In the genomic region with DNA sequence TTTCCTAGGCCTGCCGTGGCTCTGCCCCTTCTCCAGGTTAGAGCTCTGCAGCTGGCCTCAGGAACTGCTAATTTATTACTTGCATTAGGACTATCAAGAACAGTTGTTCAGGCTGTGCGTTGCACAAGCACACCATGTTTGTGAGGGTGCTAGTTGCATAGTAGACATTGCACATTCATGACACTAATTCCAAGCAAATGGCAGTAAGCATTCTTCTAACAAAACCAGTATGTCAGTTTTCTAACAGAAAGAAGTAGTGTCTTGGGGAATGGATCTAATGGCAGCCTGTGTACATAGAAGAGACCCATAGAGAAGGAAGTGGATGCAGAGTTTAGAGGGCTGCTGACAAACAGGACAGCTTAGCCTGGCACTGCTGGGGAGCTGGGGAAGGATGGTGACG, we compare ENCODE assay signal across 41 cellular contexts.
"Had no signal": no experiment of that assay in that cellular context is flagged by ENCODE, and none has a peak within 500 bp of the region (broad histone marks: within the 10 kb centered on the region; RNA-seq: fewer than 3 reads in every experiment).

No MANE protein-coding gene starts in this region.

- H3K9me3 ChIP-seq: adrenal gland, body of pancreas, breast epithelium had no signal

- H3K36me3 ChIP-seq: adrenal gland, brain microvascular endothelial cell, breast epithelium, cardiac muscle cell, WERI-Rb-1 had no signal

- H3K27me3 Mint-ChIP-seq: activated naive CD8-positive, alpha-beta T cell treated with anti-CD3 and anti-CD28 coated beads for 36 hours had no signal

- H3K9me3 Mint-ChIP-seq: activated CD4-positive, alpha-beta T cell treated with anti-CD3 and anti-CD28 coated beads, Interleukin-2, amount 10 ng/mL, durations not matched to agents 7 days and 5 days; activated CD8-positive, alpha-beta T cell treated with anti-CD3 and anti-CD28 coated beads for 36 hours; activated naive CD4-positive, alpha-beta T cell treated with anti-CD3 and anti-CD28 coated beads for 36 hours; activated naive CD4-positive, alpha-beta T cell treated with anti-CD3 and anti-CD28 coated beads, Interleukin-2, amount 50 U/mL, for 72 hours; activated naive CD8-positive, alpha-beta T cell treated with anti-CD3 and anti-CD28 coated beads for 36 hours; activated T-cell treated with anti-CD3 and anti-CD28 coated beads, Interleukin-2, amount 50 U/mL, for 4 hours; activated T-cell treated with anti-CD3 and anti-CD28 coated beads, Interleukin-2, amount 50 U/mL, for 72 hours; activated T-helper 1 cell treated with anti-CD3 and anti-CD28 coated beads, Interleukin-12 subunit alpha, Interleukin-12 subunit beta, Interleukin-2, Interleukin-4 antibody, amounts not matched to agents 30 ng/mL and 10 ng/mL and 1 ng/mL, durations not matched to agents 14 hours and 24 hours and 36 hours; activated T-helper 17 cell treated with anti-CD3 and anti-CD28 coated beads, Interleukin-2, amount 50 U/mL, for 72 hours; central memory CD8-positive, alpha-beta T cell; T-helper 1 cell treated with Interleukin-12 subunit alpha and Interleukin-12 subunit beta and Interleukin-4 antibody, amounts not matched to agents 30 μg/mL and 1 μg/mL, for 36 hours; T-helper 2 cell treated with Interferon-gamma antibody and Interleukin-4, amounts not matched to agents 5 μg/mL and 100 μg/mL, for 36 hours; WTC11 had no signal

- H3K27me3 ChIP-seq: adrenal gland, body of pancreas, brain microvascular endothelial cell, breast epithelium, cardiac muscle cell had no signal

- H3K4me3 ChIP-seq: adrenal gland, body of pancreas, breast epithelium, cardiac muscle cell had no signal

- H3K4me3 Mint-ChIP-seq: activated CD4-positive, alpha-beta T cell treated with anti-CD3 and anti-CD28 coated beads for 36 hours; activated CD4-positive, alpha-beta T cell treated with anti-CD3 and anti-CD28 coated beads, Interleukin-2, amount 10 ng/mL, durations not matched to agents 7 days and 5 days; activated CD8-positive, alpha-beta T cell treated with anti-CD3 and anti-CD28 coated beads for 36 hours; activated naive CD4-positive, alpha-beta T cell treated with anti-CD3 and anti-CD28 coated beads for 36 hours; activated naive CD8-positive, alpha-beta T cell treated with anti-CD3 and anti-CD28 coated beads for 36 hours; activated T-cell treated with anti-CD3 and anti-CD28 coated beads, Interleukin-2, amount 50 U/mL, for 4 hours; activated T-cell treated with anti-CD3 and anti-CD28 coated beads, Interleukin-2, amount 50 U/mL, for 72 hours; activated T-helper 1 cell treated with anti-CD3 and anti-CD28 coated beads, Interleukin-12 subunit alpha, Interleukin-12 subunit beta, Interleukin-2, Interleukin-4 antibody, amounts not matched to agents 30 ng/mL and 10 ng/mL and 1 ng/mL, durations not matched to agents 14 hours and 24 hours and 36 hours; activated T-helper 17 cell treated with anti-CD3 and anti-CD28 coated beads, Interleukin-2, amount 50 U/mL, for 72 hours; central memory CD8-positive, alpha-beta T cell; T-helper 1 cell treated with Interleukin-12 subunit alpha and Interleukin-12 subunit beta and Interleukin-4 antibody, amounts not matched to agents 30 μg/mL and 1 μg/mL, for 36 hours; T-helper 2 cell treated with Interferon-gamma antibody and Interleukin-4, amounts not matched to agents 5 μg/mL and 100 μg/mL, for 36 hours; WTC11 had no signal

- H3K27ac ChIP-seq: brain microvascular endothelial cell, breast epithelium, cardiac muscle cell, WERI-Rb-1 had no signal

- H3K4me1 Mint-ChIP-seq: activated CD4-positive, alpha-beta T cell treated with anti-CD3 and anti-CD28 coated beads for 36 hours; activated naive CD8-positive, alpha-beta T cell treated with anti-CD3 and anti-CD28 coated beads for 36 hours; activated T-helper 17 cell treated with anti-CD3 and anti-CD28 coated beads, Interleukin-2, amount 50 U/mL, for 72 hours; central memory CD8-positive, alpha-beta T cell had no signal

- DNase-seq: activated CD4-positive, alpha-beta T cell treated with anti-CD3 and anti-CD28 coated beads for 1 hour; activated CD4-positive, alpha-beta T cell treated with anti-CD3 and anti-CD28 coated beads for 36 hours; activated CD4-positive, alpha-beta T cell treated with anti-CD3 and anti-CD28 coated beads for 48 hours; activated CD4-positive, alpha-beta T cell treated with anti-CD3 and anti-CD28 coated beads, Interleukin-2, amount 10 ng/mL, durations not matched to agents 7 days and 5 days; activated CD4-positive, alpha-beta T cell treated with anti-CD3 and anti-CD28 coated beads, Interleukin-2, amount 50 U/mL, for 48 hours; activated CD4-positive, CD25-positive, alpha-beta regulatory T cell; activated CD8-positive, alpha-beta memory T cell treated with anti-CD3 and anti-CD28 coated beads, Interleukin-2, amount 50 U/mL, for 4 hours; activated CD8-positive, alpha-beta T cell treated with anti-CD3 and anti-CD28 coated beads for 36 hours; activated effector memory CD4-positive, alpha-beta T cell treated with anti-CD3 and anti-CD28 coated beads, Interleukin-2, amount 50 U/mL, for 16 hours; activated gamma-delta T cell treated with Interleukin-2 at 50 U/mL for 16 hours; activated naive CD4-positive, alpha-beta T cell; activated naive CD4-positive, alpha-beta T cell treated with anti-CD3 and anti-CD28 coated beads for 36 hours; activated naive CD4-positive, alpha-beta T cell treated with anti-CD3 and anti-CD28 coated beads, Interleukin-2, amount 50 U/mL, for 16 hours; activated naive CD8-positive, alpha-beta T cell treated with anti-CD3 and anti-CD28 coated beads for 36 hours; activated T-cell treated with anti-CD3 and anti-CD28 coated beads for 4 hours; activated T-cell treated with anti-CD3 and anti-CD28 coated beads, Interleukin-2, amount 50 U/mL, for 1 hour; activated T-cell treated with anti-CD3 and anti-CD28 coated beads, Interleukin-2, amount 50 U/mL, for 4 hours; activated T-cell treated with anti-CD3 and anti-CD28 coated beads, Interleukin-2, amount 50 U/mL, for 72 hours; adrenal gland; amniotic stem cell; aorta; body of pancreas; brain microvascular endothelial cell; caudate nucleus; cerebellar nuclear complex; SW 1271; T-helper 1 cell; T-helper 2 cell; T-helper 9 cell; WERI-Rb-1 had no signal

- H3K36me3 Mint-ChIP-seq: activated naive CD4-positive, alpha-beta T cell treated with anti-CD3 and anti-CD28 coated beads, Interleukin-2, amount 50 U/mL, for 72 hours; activated naive CD8-positive, alpha-beta T cell treated with anti-CD3 and anti-CD28 coated beads for 36 hours; WTC11 had no signal

- H3K27ac Mint-ChIP-seq: activated CD4-positive, alpha-beta T cell treated with anti-CD3 and anti-CD28 coated beads for 36 hours; activated CD4-positive, alpha-beta T cell treated with anti-CD3 and anti-CD28 coated beads, Interleukin-2, amount 10 ng/mL, durations not matched to agents 7 days and 5 days; activated CD8-positive, alpha-beta T cell treated with anti-CD3 and anti-CD28 coated beads for 36 hours; activated naive CD4-positive, alpha-beta T cell treated with anti-CD3 and anti-CD28 coated beads for 36 hours; activated naive CD4-positive, alpha-beta T cell treated with anti-CD3 and anti-CD28 coated beads, Interleukin-2, amount 50 U/mL, for 72 hours; activated naive CD8-positive, alpha-beta T cell treated with anti-CD3 and anti-CD28 coated beads for 36 hours; activated T-cell treated with anti-CD3 and anti-CD28 coated beads, Interleukin-2, amount 50 U/mL, for 72 hours; activated T-helper 1 cell treated with anti-CD3 and anti-CD28 coated beads, Interleukin-12 subunit alpha, Interleukin-12 subunit beta, Interleukin-2, Interleukin-4 antibody, amounts not matched to agents 30 ng/mL and 10 ng/mL and 1 ng/mL, durations not matched to agents 14 hours and 24 hours and 36 hours; activated T-helper 17 cell treated with anti-CD3 and anti-CD28 coated beads, Interleukin-2, amount 50 U/mL, for 72 hours; T-helper 1 cell treated with Interleukin-12 subunit alpha and Interleukin-12 subunit beta and Interleukin-4 antibody, amounts not matched to agents 30 μg/mL and 1 μg/mL, for 36 hours; T-helper 2 cell treated with Interferon-gamma antibody and Interleukin-4, amounts not matched to agents 5 μg/mL and 100 μg/mL, for 36 hours; WTC11 had no signal

- FAIRE-seq: astrocyte, TTC549 had no signal
